14 cellular contexts compared by ENCODE assay signal in the genomic region with DNA sequence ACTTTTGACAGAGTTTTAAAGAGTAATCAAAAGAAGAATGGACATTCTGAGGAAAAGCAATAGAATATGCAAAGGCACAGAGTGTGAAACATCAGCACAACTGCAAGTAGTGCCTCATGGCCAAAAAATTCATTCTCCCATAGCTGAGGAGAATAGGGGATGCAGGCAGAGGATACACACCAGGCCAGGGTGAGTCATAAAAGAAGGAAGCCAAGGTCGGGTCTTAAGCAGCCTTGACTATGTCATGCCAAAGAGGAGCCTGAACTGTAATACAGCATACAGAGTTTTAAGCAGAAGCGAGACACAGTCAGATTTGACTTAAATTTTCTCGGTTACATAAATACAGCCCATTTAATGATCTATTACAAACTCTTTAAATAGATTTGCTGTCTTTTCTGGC.
A peak's percentile ranks its signal among the peaks of the same experiment; 100 is the strongest.
DNase-seq lines count a peak whose midpoint lies in the region; ATAC-seq, FAIRE-seq and TF ChIP-seq lines count a peak whose summit lies in the region.
"Had no signal": no experiment of that assay in that cellular context is flagged by ENCODE, and none has a peak within 500 bp of the region (broad histone marks: within the 10 kb centered on the region; RNA-seq: fewer than 3 reads in every experiment).

No MANE protein-coding gene starts in this region.

- intact Hi-C loops in sciatic nerve (cut with DNase I): no loop called here
- intact Hi-C loops in vagina (cut with DNase I): no loop called here

- no peaks in the 10 kb centered on the region for H3K27me3 ChIP-seq in vagina
- H3K27me3 ChIP-seq: thyroid gland had no signal

- DNase-seq in EL (peak; percentile 92), RKO (ENCODE audit: low spot score) (peak; percentile 43), fibroblast of peridontal ligament (ENCODE audit: extremely low read depth) (peak; percentile 72), sciatic nerve (ENCODE audit: low spot score) (no peak), vagina (ENCODE audit: extremely low spot score in 2 of 2) (no peak), GM12891 (ENCODE audit: insufficient read length, low spot score) (no peak)
- no peak for DNase-seq in stimulated activated naive CD8-positive, alpha-beta T cell treated with anti-CD3 and anti-CD28 coated beads, Interleukin-15, amount 100 ng/mL, for 72 hours
- DNase-seq: anterior cingulate cortex; left colon; NCI-H1105 treated with DMSO at 0.1 percent for 48 hours; NK-92 treated with Interleukin-12 subunit alpha and Interleukin-12 subunit beta, amount 100 ng/mL, for 24 hours; T-helper 9 cell; thyroid gland had no signal

- H3K4me3 Mint-ChIP-seq in stimulated activated naive CD8-positive, alpha-beta T cell treated with anti-CD3 and anti-CD28 coated beads, Interleukin-15, amount 100 ng/mL, for 72 hours: no peak overlapping the region

- peaks cover 35% of the 10 kb centered on the region for H3K27me3 Mint-ChIP-seq in stimulated activated naive CD8-positive, alpha-beta T cell treated with anti-CD3 and anti-CD28 coated beads, Interleukin-15, amount 100 ng/mL, for 72 hours

- no peak for FAIRE-seq in GM12891 (lab: Jason Lieb, UNC)

- H3K4me1 ChIP-seq in vagina: no peaks in the 10 kb centered on the region
- H3K4me1 ChIP-seq: thyroid gland had no signal

- H3K4me1 Mint-ChIP-seq in stimulated activated naive CD8-positive, alpha-beta T cell treated with anti-CD3 and anti-CD28 coated beads, Interleukin-15, amount 100 ng/mL, for 72 hours: no peaks in the 10 kb centered on the region

- H3K27ac ChIP-seq in vagina: no peak overlapping the region
- H3K27ac ChIP-seq: thyroid gland had no signal

- TF ChIP-seq POLR2A in vagina (IDR thresholded peaks at IDR 0.05): no peak
- no peak for TF ChIP-seq POLR2A in GM12891 (IDR thresholded peaks at IDR 0.05; ENCODE audit: low read depth, low read length)

- H3K9me3 ChIP-seq in vagina: no peaks in the 10 kb centered on the region
- H3K9me3 ChIP-seq: thyroid gland had no signal

- ATAC-seq in sciatic nerve: peak; percentile 77
- no peak for ATAC-seq in stimulated activated naive CD8-positive, alpha-beta T cell treated with anti-CD3 and anti-CD28 coated beads, Interleukin-15, amount 100 ng/mL, for 72 hours
- ATAC-seq in GM21576 (IDR thresholded peaks at IDR 0.05; ENCODE audit: unreplicated experiment): no peak
- ATAC-seq: left colon had no signal

- H3K27ac Mint-ChIP-seq in stimulated activated naive CD8-positive, alpha-beta T cell treated with anti-CD3 and anti-CD28 coated beads, Interleukin-15, amount 100 ng/mL, for 72 hours: no peak overlapping the region

- TF ChIP-seq CTCF in vagina (IDR thresholded peaks at IDR 0.05): no peak

- H3K36me3 ChIP-seq in vagina: no peaks in the 10 kb centered on the region
- H3K36me3 ChIP-seq: thyroid gland had no signal

- H3K4me3 ChIP-seq in vagina: no peak overlapping the region
- H3K4me3 ChIP-seq: thyroid gland had no signal

- no peaks in the 10 kb centered on the region for H3K9me3 Mint-ChIP-seq in stimulated activated naive CD8-positive, alpha-beta T cell treated with anti-CD3 and anti-CD28 coated beads, Interleukin-15, amount 100 ng/mL, for 72 hours

TF ChIP-seq in GM12891, 5 proteins besides CTCF, POLR2A, EP300 and RAD21:
- TF ChIP-seq POU2F2 (IDR thresholded peaks at IDR 0.05; ENCODE audit: low read depth, low read length): no peak
- TF ChIP-seq SPI1 (IDR thresholded peaks at IDR 0.05; ENCODE audit: low read depth, low read length): no peak
- TF ChIP-seq PAX5 (IDR thresholded peaks at IDR 0.05; ENCODE audit: insufficient read depth, low read length, severe bottlenecking): no peak
- no peak for TF ChIP-seq TAF1 (IDR thresholded peaks at IDR 0.05; ENCODE audit: low read depth, low read length)
- no peak for TF ChIP-seq POLR2AphosphoS5 (IDR thresholded peaks at IDR 0.05; ENCODE audit: low read depth, low read length)

Comparison
In these comparisons a context has a peak if more than half of its experiments do, and no peak if none do; other contexts are left out.
1. DNase-seq: peak in EL (single experiment), RKO (single experiment) and fibroblast of peridontal ligament (single experiment); none in sciatic nerve (single experiment), vagina (0 of 2), stimulated activated naive CD8-positive, alpha-beta T cell treated with anti-CD3 and anti-CD28 coated beads, Interleukin-15, amount 100 ng/mL, for 72 hours (0 of 2) and GM12891 (single experiment).